ENCODE assay signal across 22 cellular contexts in genomic region chr17:79000396-79001189, GRCh38. TPM values are rescaled to one million over a fixed set of nuclear protein-coding genes. Genes with fewer than 3 reads are reported as not detected.
DNase-seq lines count a peak whose midpoint lies in the region; ATAC-seq, FAIRE-seq and TF ChIP-seq lines count a peak whose summit lies in the region.
"Had no signal": no experiment of that assay in that cellular context is flagged by ENCODE, and none has a peak within 500 bp of the region (broad histone marks: within the 10 kb centered on the region; RNA-seq: fewer than 3 reads in every experiment).

No MANE protein-coding gene starts in this region.

- H3K4me3 Mint-ChIP-seq in naive thymus-derived CD8-positive, alpha-beta T cell = no peak overlapping the region
- H3K4me3 Mint-ChIP-seq: T-cell had no signal

- H3K4me1 Mint-ChIP-seq in naive thymus-derived CD8-positive, alpha-beta T cell = peaks cover 18 to 41% (median 27%) of the 10 kb centered on the region in 4 donors

- no peak overlapping the region for H2AFZ ChIP-seq in K562 (ENCODE audit: low read depth, low read length)

- in situ Hi-C loops in K562 (cut with MboI) = no loop called here

- peaks cover 35% of the 10 kb centered on the region for H3K79me2 ChIP-seq in K562 (ENCODE audit: control insufficient read depth, insufficient read depth, low read length)

- intact Hi-C loops in Right ventricle myocardium superior (cut with DNase I) = no loop called here
- intact Hi-C loops in heart right ventricle (cut with DNase I) = no loop called here
- intact Hi-C loops in K562 (cut with micrococcal nuclease) = no loop called here
- intact Hi-C loops in uterus (cut with DNase I; ENCODE audit: low total_unique reads) = no loop called here
- intact Hi-C loops in prostate gland (cut with DNase I) = no loop called here

- no peaks in the 10 kb centered on the region for H3K27me3 Mint-ChIP-seq in naive thymus-derived CD8-positive, alpha-beta T cell
- H3K27me3 Mint-ChIP-seq: T-cell had no signal

- H4K20me1 ChIP-seq in K562 (replicated peaks; ENCODE audit: control insufficient read depth, insufficient read depth, low read length) = peaks cover 16% of the 10 kb centered on the region; the same call in 1 of the 2 replicates

- TF ChIP-seq CTCF in heart right ventricle (IDR thresholded peaks at IDR 0.05) (no peak), K562 (IDR thresholded peaks at IDR 0.05 in 2 of 3, conservative IDR thresholded peaks at IDR 0.05 in 1 of 3; ENCODE audit: insufficient read depth in 2 of 3, low read depth in 1 of 3, low read length in 3 of 3) (no peak), uterus (IDR thresholded peaks at IDR 0.05) (no peak), prostate gland (IDR thresholded peaks at IDR 0.05) (no peak)

- no TSS peak for BruUV-seq in K562 (replicated peaks; lab: Mats Ljungman, UMichigan)

- H3K27ac ChIP-seq in heart right ventricle = no peak overlapping the region
- H3K27ac ChIP-seq in K562 (ENCODE audit: extremely low read depth, low read depth, low read length) = no peak overlapping the region
- H3K27ac ChIP-seq in uterus = no peak overlapping the region
- H3K27ac ChIP-seq in prostate gland = peak overlapping the region in 1 of 2 donors; percentile 66
- H3K27ac ChIP-seq: gastrocnemius medialis, HL-60 had no signal

- POLR2A ChIA-PET in K562 (lab: Yijun Ruan, JAX) = interaction anchor here (0.6 to 1.4 kb wide), 3 partner anchors 9 to 83 kb away, joined by 3 to 4 read pairs (median 3); no protein-coding TSS in a partner anchor
- POLR2A ChIA-PET in naive thymus-derived CD8-positive, alpha-beta T cell (lab: Charles Lee) = no interaction called here

- no peak for TF ChIP-seq EP300 in K562 (IDR thresholded peaks at IDR 0.05; ENCODE audit: low read length)

- DNase-seq in Right ventricle myocardium superior = peak; percentile 45
- no peak for DNase-seq in heart right ventricle
- no peak for DNase-seq in K562 (ENCODE audit: extremely low read depth in 1 of 4, low spot score in 3 of 4)
- DNase-seq in naive thymus-derived CD8-positive, alpha-beta T cell = no peak
- peak; percentile 10 to 12 for DNase-seq in uterus
- DNase-seq in glomerular visceral epithelial cell (ENCODE audit: extremely low spot score) = no peak
- DNase-seq in prostate gland (ENCODE audit: low spot score) = no peak
- no peak for DNase-seq in DMS79 treated with DMSO at 0.1 percent for 48 hours (lab: John Stamatoyannopoulos, UW)
- DNase-seq: central memory CD4-positive, alpha-beta T cell; DMS153; NCI-H146; NCI-H774; stimulated activated CD4-positive, alpha-beta T cell treated with anti-CD3 and anti-CD28 coated beads, Interleukin-2, amount 100 ng/mL, for 24 hours; stimulated activated CD8-positive, alpha-beta memory T cell treated with anti-CD3 and anti-CD28 coated beads, Interleukin-4, amount 100 ng/mL, for 48 hours; T-cell had no signal

- CTCF ChIA-PET in K562 (lab: Yijun Ruan, JAX; ENCODE audit: low intra/inter-chr PET ratio) = no interaction called here

- H3K27me3 ChIP-seq in heart right ventricle (no peaks in the 10 kb centered on the region), K562 (ENCODE audit: control insufficient read depth in 2 of 2, insufficient read depth in 2 of 2, low read length in 2 of 2) (no peaks in the 10 kb centered on the region), uterus (no peaks in the 10 kb centered on the region), prostate gland (replicated peaks; ENCODE audit: insufficient read depth) (no peaks in the 10 kb centered on the region)
- H3K27me3 ChIP-seq: gastrocnemius medialis, Peyer's patch had no signal

- H3K36me3 ChIP-seq in heart right ventricle = peaks cover 0 to 63% (median 12%) of the 10 kb centered on the region in 9 donors
- H3K36me3 ChIP-seq in K562 (ENCODE audit: control insufficient read depth, insufficient read depth, low read length) = peaks cover 56% of the 10 kb centered on the region; the same call in 2 of the 3 replicates
- H3K36me3 ChIP-seq in uterus = no peaks in the 10 kb centered on the region
- no peaks in the 10 kb centered on the region for H3K36me3 ChIP-seq in prostate gland

- TF ChIP-seq RAD21 in K562 (CRISPR knock-in tag; conservative IDR thresholded peaks at IDR 0.05 in 1 of 2, IDR thresholded peaks at IDR 0.05 in 1 of 2) = no peak

- no peak for FAIRE-seq in K562 (lab: Jason Lieb, UNC)
- FAIRE-seq: endothelial cell of umbilical vein, H54, islet of Langerhans had no signal

- H3K9me1 ChIP-seq in K562 (ENCODE audit: control insufficient read depth, insufficient read depth, low read length) = peaks cover 8% of the 10 kb centered on the region

- H3K9me3 ChIP-seq in heart right ventricle = no peaks in the 10 kb centered on the region
- H3K9me3 ChIP-seq in K562 (replicated peaks; ENCODE audit: control insufficient read depth, insufficient read depth, low read depth, low read length) = no peaks in the 10 kb centered on the region
- no peaks in the 10 kb centered on the region for H3K9me3 ChIP-seq in uterus
- H3K9me3 ChIP-seq in prostate gland = no peaks in the 10 kb centered on the region
- H3K9me3 ChIP-seq: gastrocnemius medialis, Peyer's patch had no signal

- peaks cover 0 to 51% (median 3%) of the 10 kb centered on the region in 3 donors for H3K36me3 Mint-ChIP-seq in naive thymus-derived CD8-positive, alpha-beta T cell

- 77 to 82% methylated on average over 25 of the region's 25 CpGs for WGBS in heart right ventricle, 2 donors
- 96% methylated on average over 20 of the region's 25 CpGs for WGBS in K562 (ENCODE audit: insufficient coverage, low coverage, missing lambda C conversion rate)
- WGBS in prostate gland = 87% methylated on average over 24 of the region's 25 CpGs

- no peaks in the 10 kb centered on the region for H3K9me3 Mint-ChIP-seq in naive thymus-derived CD8-positive, alpha-beta T cell
- H3K9me3 Mint-ChIP-seq: activated naive CD4-positive, alpha-beta T cell treated with anti-CD3 and anti-CD28 coated beads, Interleukin-2, amount 50 U/mL, for 72 hours; T-cell had no signal

- no peak overlapping the region for H3K4me3 ChIP-seq in heart right ventricle
- H3K4me3 ChIP-seq in K562 = no peak overlapping the region
- no peak overlapping the region for H3K4me3 ChIP-seq in uterus
- H3K4me3 ChIP-seq in prostate gland = peak overlapping the region in 1 of 2 donors; percentile 4
- H3K4me3 ChIP-seq: gastrocnemius medialis had no signal

- peak overlapping the region in 7 of 10 donors; percentile 9 to 55 (median 41) for H3K27ac Mint-ChIP-seq in naive thymus-derived CD8-positive, alpha-beta T cell
- H3K27ac Mint-ChIP-seq: T-cell had no signal

- no peak overlapping the region for H3K4me2 ChIP-seq in K562 (ENCODE audit: insufficient read depth, low read length)

- no peak overlapping the region; a peak in 1 of 4 replicates for H3K9ac ChIP-seq in K562 (ENCODE audit: insufficient read depth in 1 of 2, low read depth in 2 of 2, low read length in 2 of 2)

- TF ChIP-seq POLR2A in K562 (conservative IDR thresholded peaks at IDR 0.05) (no peak), uterus (IDR thresholded peaks at IDR 0.05) (no peak), prostate gland (IDR thresholded peaks at IDR 0.05) (no peak)

- no peak for ATAC-seq in Right ventricle myocardium superior (ENCODE audit: poor library complexity)
- no peak for ATAC-seq in heart right ventricle
- ATAC-seq in K562 = no peak
- ATAC-seq in naive thymus-derived CD8-positive, alpha-beta T cell = no peak
- ATAC-seq: activated naive CD4-positive, alpha-beta T cell treated with anti-CD3 and anti-CD28 coated beads, Interleukin-2, amount 50 U/mL, for 72 hours; gastrocnemius medialis; T-cell had no signal

- H3K4me1 ChIP-seq in heart right ventricle (peaks cover 5 to 35% (median 23%) of the 10 kb centered on the region in 9 donors), K562 (replicated peaks in 1 of 2; ENCODE audit: control insufficient read depth in 2 of 2, insufficient read depth in 2 of 2, low read length in 2 of 2) (peaks cover 0 to under 1% of the 10 kb centered on the region in 2 experiments; a peak in 3 of 5 replicates), uterus (no peaks in the 10 kb centered on the region), prostate gland (replicated peaks) (peaks cover 34% of the 10 kb centered on the region)

RNA-seq across cellular contexts. Expression of gene CANT1, which starts 9.0 kb away (rescaled TPM):
- total RNA-seq in Right ventricle myocardium superior = 29.8 TPM
- total RNA-seq in heart right ventricle = 10 to 100 TPM; 19.9 to 33.4 (median 24.4) TPM
- polyA plus RNA-seq in heart right ventricle = 10 to 100 TPM in 1 of 2 donors, 1 to 10 TPM in 1; 4.1 to 16.7 TPM
- total RNA-seq in K562 (2011; cell fraction: chromatin; rRNA removed; ENCODE audit: low replicate concordance) = 43.0 and 99.3 TPM in 2 replicates
- 96.1 and 114 TPM in 2 replicates for total RNA-seq in K562 (2011; cell fraction: nucleolus; rRNA removed)
- 74.2 and 76.3 TPM in 2 replicates for total RNA-seq in K562 (2011; cell fraction: nucleoplasm; rRNA removed)
- total RNA-seq in K562 (2014; rRNA removed) = 25.7 and 30.6 TPM in 2 replicates
- 12.6 and 13.9 TPM in 2 replicates for total RNA-seq in K562 (2014; rRNA removed; fragmentation: Illumina TruSeq; extraction: Trizol)
- 21.6 and 23.9 TPM in 2 replicates for total RNA-seq in K562 (2015; rRNA removed; fragmentation: Illumina TruSeq; extraction: Trizol)
- 66.4 and 68.4 TPM in 2 replicates for total RNA-seq in K562 (2021)
- 22.5 and 27.2 TPM in 2 replicates for polyA plus RNA-seq in K562 (2011; rRNA removed)
- polyA plus RNA-seq in K562 (2011; cell fraction: cytosol; rRNA removed) = 22.3 and 42.0 TPM in 2 replicates
- polyA plus RNA-seq in K562 (2011; cell fraction: nucleus; rRNA removed) = 19.9 and 27.7 TPM in 2 replicates
- polyA plus RNA-seq in K562 (2012) = 50.7 and 73.7 TPM in 2 replicates
- 25.8 and 29.2 TPM in 2 replicates for polyA plus RNA-seq in K562 (2014; fragmentation: Illumina TruSeq; extraction: Trizol)
- 1 to 10 TPM; 2.7 to 2.9 TPM for polyA plus RNA-seq in K562 (2014; fragmentation: Nextera tagmentation; extraction: Ambion mirVana)
- 24.9 and 25.2 TPM in 2 replicates for polyA plus RNA-seq in K562 (2014; rRNA removed)
- 26.4 and 26.9 TPM in 2 replicates for polyA minus RNA-seq in K562 (2011; rRNA and poly(A)+ RNA removed)
- polyA minus RNA-seq in K562 (2011; cell fraction: cytosol; rRNA and poly(A)+ RNA removed) = 29.2 and 54.9 TPM in 2 replicates
- 12.3 and 17.8 TPM in 2 replicates for polyA minus RNA-seq in K562 (2011; cell fraction: nucleus; rRNA and poly(A)+ RNA removed)
- 10 to 100 TPM; 30.5 to 34.6 TPM for total RNA-seq in naive thymus-derived CD8-positive, alpha-beta T cell
- 1 to 10 TPM; 6.1 to 9.4 (median 6.2) TPM for polyA plus RNA-seq in naive thymus-derived CD8-positive, alpha-beta T cell
- total RNA-seq in uterus = 10 to 100 TPM in 3 of 4 donors, 1 to 10 TPM in 1; 9.2 to 40.6 (median 21.5) TPM
- 100 to 1,000 TPM in 1 of 2 donors, 10 to 100 TPM in 1; 89.7 to 201 TPM for total RNA-seq in prostate gland

RNA-seq across cellular contexts. Expression of gene LGALS3BP, which starts 20.9 kb away (rescaled TPM):
- total RNA-seq in Right ventricle myocardium superior = 499 TPM
- total RNA-seq in heart right ventricle = 100 to 1,000 TPM; 362 to 852 (median 568) TPM
- polyA plus RNA-seq in heart right ventricle = 100 to 1,000 TPM; 196 to 268 TPM
- 1.6 and 6.3 TPM in 2 replicates for total RNA-seq in K562 (2011; cell fraction: chromatin; rRNA removed; ENCODE audit: low replicate concordance)
- total RNA-seq in K562 (2011; cell fraction: nucleolus; rRNA removed) = 7.7 and 7.8 TPM in 2 replicates
- 4.3 and 5.4 TPM in 2 replicates for total RNA-seq in K562 (2011; cell fraction: nucleoplasm; rRNA removed)
- 4.8 and 5.9 TPM in 2 replicates for total RNA-seq in K562 (2014; rRNA removed)
- total RNA-seq in K562 (2014; rRNA removed; fragmentation: Illumina TruSeq; extraction: Trizol) = 0.73 and 1.4 TPM in 2 replicates
- 4.4 and 4.7 TPM in 2 replicates for total RNA-seq in K562 (2015; rRNA removed; fragmentation: Illumina TruSeq; extraction: Trizol)
- 5.3 and 8.7 TPM in 2 replicates for total RNA-seq in K562 (2021)
- 0.68 and 2.4 TPM in 2 replicates for polyA plus RNA-seq in K562 (2011; rRNA removed)
- 1.2 and 2.3 TPM in 2 replicates for polyA plus RNA-seq in K562 (2011; cell fraction: cytosol; rRNA removed)
- 3.9 and 8.1 TPM in 2 replicates for polyA plus RNA-seq in K562 (2011; cell fraction: nucleus; rRNA removed)
- polyA plus RNA-seq in K562 (2012) = 8.6 and 29.2 TPM in 2 replicates
- 3.8 and 4.2 TPM in 2 replicates for polyA plus RNA-seq in K562 (2014; fragmentation: Illumina TruSeq; extraction: Trizol)
- under 1 TPM; 0.39 to 0.59 TPM for polyA plus RNA-seq in K562 (2014; fragmentation: Nextera tagmentation; extraction: Ambion mirVana)
- 3.2 and 3.3 TPM in 2 replicates for polyA plus RNA-seq in K562 (2014; rRNA removed)
- 1.1 and 1.3 TPM in 2 replicates for polyA minus RNA-seq in K562 (2011; rRNA and poly(A)+ RNA removed)
- 4.7 and 6.4 TPM in 2 replicates for polyA minus RNA-seq in K562 (2011; cell fraction: cytosol; rRNA and poly(A)+ RNA removed)
- 1.4 and 2.8 TPM in 2 replicates for polyA minus RNA-seq in K562 (2011; cell fraction: nucleus; rRNA and poly(A)+ RNA removed)
- total RNA-seq in naive thymus-derived CD8-positive, alpha-beta T cell = 10 to 100 TPM; 50.5 to 54.4 TPM
- polyA plus RNA-seq in naive thymus-derived CD8-positive, alpha-beta T cell = 10 to 100 TPM; 51.5 to 90.6 (median 88.6) TPM
- 100 to 1,000 TPM in 3 of 4 donors, 10 to 100 TPM in 1; 88.2 to 396 (median 244) TPM for total RNA-seq in uterus
- 100 to 1,000 TPM; 570 to 890 TPM for total RNA-seq in prostate gland

RNA-seq across cellular contexts. Expression of gene C1QTNF1, which starts 23.4 kb away (rescaled TPM):
- 143 TPM for total RNA-seq in Right ventricle myocardium superior
- 100 to 1,000 TPM in 3 of 10 donors, 10 to 100 TPM in 7; 29.3 to 685 (median 62.8) TPM for total RNA-seq in heart right ventricle
- polyA plus RNA-seq in heart right ventricle = 100 to 1,000 TPM; 108 to 224 TPM
- not detected in 2 replicates for total RNA-seq in K562 (2011; cell fraction: chromatin; rRNA removed; ENCODE audit: low replicate concordance)
- not detected in 2 replicates for total RNA-seq in K562 (2011; cell fraction: nucleolus; rRNA removed)
- not detected in 2 replicates for total RNA-seq in K562 (2011; cell fraction: nucleoplasm; rRNA removed)
- total RNA-seq in K562 (2014; rRNA removed) = not detected in 2 replicates
- not detected in 2 replicates for total RNA-seq in K562 (2014; rRNA removed; fragmentation: Illumina TruSeq; extraction: Trizol)
- total RNA-seq in K562 (2015; rRNA removed; fragmentation: Illumina TruSeq; extraction: Trizol) = not detected in 2 replicates
- total RNA-seq in K562 (2021) = 0.09 and 0.22 TPM in 2 replicates
- polyA plus RNA-seq in K562 (2011; rRNA removed) = not detected in 2 replicates
- polyA plus RNA-seq in K562 (2011; cell fraction: cytosol; rRNA removed) = not detected in 2 replicates
- polyA plus RNA-seq in K562 (2011; cell fraction: nucleus; rRNA removed) = not detected in 2 replicates
- not detected in 2 replicates for polyA plus RNA-seq in K562 (2012)
- polyA plus RNA-seq in K562 (2014; fragmentation: Illumina TruSeq; extraction: Trizol) = not detected in 2 replicates
- polyA plus RNA-seq in K562 (2014; fragmentation: Nextera tagmentation; extraction: Ambion mirVana) = not detected
- not detected in 2 replicates for polyA plus RNA-seq in K562 (2014; rRNA removed)
- not detected in 2 replicates for polyA minus RNA-seq in K562 (2011; rRNA and poly(A)+ RNA removed)
- polyA minus RNA-seq in K562 (2011; cell fraction: cytosol; rRNA and poly(A)+ RNA removed) = not detected in 2 replicates
- polyA minus RNA-seq in K562 (2011; cell fraction: nucleus; rRNA and poly(A)+ RNA removed) = not detected in 2 replicates
- not detected for total RNA-seq in naive thymus-derived CD8-positive, alpha-beta T cell
- not detected for polyA plus RNA-seq in naive thymus-derived CD8-positive, alpha-beta T cell
- total RNA-seq in uterus = 10 to 100 TPM in 3 of 4 donors, 1 to 10 TPM in 1; 2.9 to 80.8 (median 39.6) TPM
- 10 to 100 TPM; 16.3 to 57.9 TPM for total RNA-seq in prostate gland
- total RNA-seq: activated naive CD4-positive, alpha-beta T cell treated with anti-CD3 and anti-CD28 coated beads, Interleukin-2, amount 50 U/mL, for 72 hours had no signal

Comparison
In these comparisons a context has a peak if more than half of its experiments do, and no peak if none do; other contexts are left out.
1. DNase-seq: peak in Right ventricle myocardium superior (single experiment) and uterus (2 of 2); none in heart right ventricle (0 of 2), K562 (0 of 4), naive thymus-derived CD8-positive, alpha-beta T cell (0 of 10), glomerular visceral epithelial cell (single experiment), prostate gland (single experiment) and DMS79 treated with DMSO at 0.1 percent for 48 hours (single experiment).
2. RNA of gene LGALS3BP, which starts 20.9 kb away (total RNA-seq): 570 to 890 TPM in prostate gland, 362 to 852 TPM in heart right ventricle, 499 TPM in Right ventricle myocardium superior (single experiment), 88.2 to 396 TPM in uterus and 50.5 to 54.4 TPM in naive thymus-derived CD8-positive, alpha-beta T cell; 0.73 to 8.7 TPM in K562; every median in the first group is over 4 times any median in the second.